13 cellular contexts compared by ENCODE assay signal in genomic region chr17:44920565-44920940, GRCh38. TPM values are rescaled to one million over a fixed set of nuclear protein-coding genes. Genes with fewer than 3 reads are reported as not detected.
DNase-seq lines count a peak whose midpoint lies in the region; ATAC-seq and TF ChIP-seq lines count a peak whose summit lies in the region.
"Had no signal": no experiment of that assay in that cellular context is flagged by ENCODE, and none has a peak within 500 bp of the region (broad histone marks: within the 10 kb centered on the region; RNA-seq: fewer than 3 reads in every experiment).

No MANE protein-coding gene starts in this region.

- peak; percentile 5 for TF ChIP-seq CTCF in NB4 (IDR thresholded peaks at IDR 0.05; ENCODE audit: low read depth, low read length)
- no peak for TF ChIP-seq CTCF in tibial nerve (IDR thresholded peaks at IDR 0.05)

- peak overlapping the region in 3 of 4 donors; percentile 43 to 78 (median 70) for H3K27ac ChIP-seq in tibial nerve

- no peak overlapping the region for H3K4me3 Mint-ChIP-seq in activated naive CD4-positive, alpha-beta T cell treated with anti-CD3 and anti-CD28 coated beads, Interleukin-2, amount 10 ng/mL, durations not matched to agents 7 days and 5 days
- H3K4me3 Mint-ChIP-seq: activated CD4-positive, alpha-beta T cell treated with anti-CD3 and anti-CD28 coated beads, Interleukin-2, amount 10 ng/mL, durations not matched to agents 7 days and 5 days; activated T-helper 17 cell treated with anti-CD3 and anti-CD28 coated beads, Interleukin-2, amount 50 U/mL, for 72 hours; T-helper 2 cell treated with Interferon-gamma antibody and Interleukin-4, amounts not matched to agents 5 μg/mL and 100 μg/mL, for 36 hours had no signal

- peaks cover 69% of the 10 kb centered on the region for H3K27me3 Mint-ChIP-seq in activated naive CD4-positive, alpha-beta T cell treated with anti-CD3 and anti-CD28 coated beads, Interleukin-2, amount 10 ng/mL, durations not matched to agents 7 days and 5 days

- CTCF ChIA-PET in activated naive CD4-positive, alpha-beta T cell treated with anti-CD3 and anti-CD28 coated beads, Interleukin-2, amount 10 ng/mL, durations not matched to agents 7 days and 5 days (lab: Charles Lee) = interaction anchor here (0.7 to 4.0 kb wide), 21 partner anchors 9 to 277 kb away, joined by 3 to 56 read pairs (median 4); partner anchors contain the start of genes ACBD4 and PLCD3

- TF ChIP-seq POLR2A in NB4 (IDR thresholded peaks at IDR 0.05; ENCODE audit: extremely low read depth, insufficient read length) = no peak
- TF ChIP-seq POLR2A in tibial nerve (IDR thresholded peaks at IDR 0.05) = no peak

- H3K4me1 ChIP-seq in tibial nerve = peaks cover 0 to 55% (median 20%) of the 10 kb centered on the region in 4 donors

- intact Hi-C loops in left ventricle myocardium superior (cut with micrococcal nuclease) = loop anchor here (5.0 kb wide), 1 partner anchor 102 kb away; no protein-coding TSS in a partner anchor

- H3K36me3 Mint-ChIP-seq in activated naive CD4-positive, alpha-beta T cell treated with anti-CD3 and anti-CD28 coated beads, Interleukin-2, amount 10 ng/mL, durations not matched to agents 7 days and 5 days = peaks cover 4% of the 10 kb centered on the region

- no peak overlapping the region for H3K27ac Mint-ChIP-seq in activated naive CD4-positive, alpha-beta T cell treated with anti-CD3 and anti-CD28 coated beads, Interleukin-2, amount 10 ng/mL, durations not matched to agents 7 days and 5 days
- H3K27ac Mint-ChIP-seq: activated CD4-positive, alpha-beta T cell treated with anti-CD3 and anti-CD28 coated beads, Interleukin-2, amount 10 ng/mL, durations not matched to agents 7 days and 5 days; activated T-helper 17 cell treated with anti-CD3 and anti-CD28 coated beads, Interleukin-2, amount 50 U/mL, for 72 hours; T-helper 2 cell treated with Interferon-gamma antibody and Interleukin-4, amounts not matched to agents 5 μg/mL and 100 μg/mL, for 36 hours had no signal

- no peaks in the 10 kb centered on the region for H3K36me3 ChIP-seq in tibial nerve

- no peaks in the 10 kb centered on the region for H3K9me3 Mint-ChIP-seq in activated naive CD4-positive, alpha-beta T cell treated with anti-CD3 and anti-CD28 coated beads, Interleukin-2, amount 10 ng/mL, durations not matched to agents 7 days and 5 days
- H3K9me3 Mint-ChIP-seq: activated CD4-positive, alpha-beta T cell treated with anti-CD3 and anti-CD28 coated beads, Interleukin-2, amount 10 ng/mL, durations not matched to agents 7 days and 5 days; activated T-helper 17 cell treated with anti-CD3 and anti-CD28 coated beads, Interleukin-2, amount 50 U/mL, for 72 hours; T-helper 2 cell treated with Interferon-gamma antibody and Interleukin-4, amounts not matched to agents 5 μg/mL and 100 μg/mL, for 36 hours had no signal

- WGBS in tibial nerve, 2 donors = 70 to 77% methylated on average over 7 of the region's 7 CpGs

- H3K4me3 ChIP-seq in NB4 (ENCODE audit: low read depth, low read length) (no peak overlapping the region), tibial nerve (no peak overlapping the region)

- peak; percentile 19 for DNase-seq in activated naive CD4-positive, alpha-beta T cell treated with anti-CD3 and anti-CD28 coated beads, Interleukin-2, amount 10 ng/mL, durations not matched to agents 7 days and 5 days
- DNase-seq in activated naive CD4-positive, alpha-beta T cell (lab: John Stamatoyannopoulos, UW) = no peak
- DNase-seq in NB4 (ENCODE audit: low read depth) (peak; percentile 82), left ventricle myocardium superior (no peak), tibial nerve (ENCODE audit: low spot score in 2 of 2) (no peak), HT-29 (ENCODE audit: low spot score) (no peak), H4 (ENCODE audit: low spot score) (no peak)
- DNase-seq: NCI-H524 treated with DMSO at 0.1 percent for 48 hours had no signal

- H3K4me1 Mint-ChIP-seq in activated naive CD4-positive, alpha-beta T cell treated with anti-CD3 and anti-CD28 coated beads, Interleukin-2, amount 10 ng/mL, durations not matched to agents 7 days and 5 days = no peaks in the 10 kb centered on the region
- H3K4me1 Mint-ChIP-seq: activated CD4-positive, alpha-beta T cell treated with anti-CD3 and anti-CD28 coated beads, Interleukin-2, amount 10 ng/mL, durations not matched to agents 7 days and 5 days; activated T-helper 17 cell treated with anti-CD3 and anti-CD28 coated beads, Interleukin-2, amount 50 U/mL, for 72 hours had no signal

- peak; percentile 27 for ATAC-seq in left ventricle myocardium superior
- ATAC-seq in activated CD4-positive, CD25-positive, alpha-beta regulatory T cell treated with anti-CD3 and anti-CD28 coated beads, Interleukin-2, amount 50 U/mL, for 24 hours = no peak

- H3K9me3 ChIP-seq in tibial nerve = no peaks in the 10 kb centered on the region

- TF ChIP-seq EP300 in tibial nerve (IDR thresholded peaks at IDR 0.05) = no peak

- no peaks in the 10 kb centered on the region for H3K27me3 ChIP-seq in tibial nerve

RNA-seq across cellular contexts. Expression of gene GFAP, which starts 5.3 kb away (rescaled TPM):
- 4.2 TPM for total RNA-seq in left ventricle myocardium superior
- 10 to 100 TPM in 1 of 4 donors, 1 to 10 TPM in 3; 1.6 to 37.2 (median 7.3) TPM for total RNA-seq in tibial nerve
- 0.29 and 0.46 TPM in 2 replicates for total RNA-seq in HT-29 (2014; rRNA removed; shearing (Covaris generic))
- not detected in 2 replicates for total RNA-seq in H4 (2014; rRNA removed; shearing (Covaris generic))
- total RNA-seq: activated CD4-positive, alpha-beta T cell treated with anti-CD3 and anti-CD28 coated beads, Interleukin-2, amount 10 ng/mL, durations not matched to agents 7 days and 5 days; activated T-helper 17 cell treated with anti-CD3 and anti-CD28 coated beads, Interleukin-2, amount 50 U/mL, for 72 hours; astrocyte had no signal

RNA-seq across cellular contexts. Expression of gene EFTUD2, which starts 21.3 kb away (rescaled TPM):
- total RNA-seq in left ventricle myocardium superior (54.4 TPM), tibial nerve (100 to 1,000 TPM in 1 of 4 donors, 10 to 100 TPM in 3; 48.9 to 137 (median 57.0) TPM)
- 142 and 143 TPM in 2 replicates for total RNA-seq in HT-29 (2014; rRNA removed; shearing (Covaris generic))
- 120 and 173 TPM in 2 replicates for total RNA-seq in H4 (2014; rRNA removed; shearing (Covaris generic))

RNA-seq across cellular contexts. Expression of gene KIF18B, which starts 27.0 kb away (rescaled TPM):
- 3.2 TPM for total RNA-seq in left ventricle myocardium superior
- total RNA-seq in tibial nerve = under 1 TPM in 2 of 4 donors, not detected in 2; 0.30 to 0.66 TPM
- total RNA-seq in HT-29 (2014; rRNA removed; shearing (Covaris generic)) = 12.2 and 14.8 TPM in 2 replicates
- 4.5 and 4.9 TPM in 2 replicates for total RNA-seq in H4 (2014; rRNA removed; shearing (Covaris generic))

RNA-seq across cellular contexts. Expression of gene C1QL1, which starts 47.5 kb away (rescaled TPM):
- total RNA-seq in left ventricle myocardium superior (15.2 TPM), tibial nerve (10 to 100 TPM in 3 of 4 donors, 1 to 10 TPM in 1; 9.8 to 25.5 (median 21.2) TPM)
- 0.05 TPM in 1 of 2 replicates, not detected in the other for total RNA-seq in HT-29 (2014; rRNA removed; shearing (Covaris generic))
- 5.3 and 7.1 TPM in 2 replicates for total RNA-seq in H4 (2014; rRNA removed; shearing (Covaris generic))
- total RNA-seq: astrocyte had no signal

Comparison
In these comparisons a context has a peak if more than half of its experiments do, and no peak if none do; other contexts are left out.
1. DNase-seq: peak in activated naive CD4-positive, alpha-beta T cell treated with anti-CD3 and anti-CD28 coated beads, Interleukin-2, amount 10 ng/mL, durations not matched to agents 7 days and 5 days (single experiment) and NB4 (single experiment); none in activated naive CD4-positive, alpha-beta T cell (0 of 4), left ventricle myocardium superior (single experiment), tibial nerve (0 of 2), HT-29 (single experiment) and H4 (single experiment).